Comparison of ENCODE assay signal across 1 cellular context in genomic region chr19:41206926-41207750, GRCh38.
A peak's percentile ranks its signal among the peaks of the same experiment; 100 is the strongest.
TF ChIP-seq lines count a peak whose summit lies in the region.

No MANE protein-coding gene starts in this region.

TF ChIP-seq in K562, 482 proteins besides CTCF, POLR2A, EP300 and RAD21 (continued from another document and continues in another):
- TF ChIP-seq, protein P1, sequence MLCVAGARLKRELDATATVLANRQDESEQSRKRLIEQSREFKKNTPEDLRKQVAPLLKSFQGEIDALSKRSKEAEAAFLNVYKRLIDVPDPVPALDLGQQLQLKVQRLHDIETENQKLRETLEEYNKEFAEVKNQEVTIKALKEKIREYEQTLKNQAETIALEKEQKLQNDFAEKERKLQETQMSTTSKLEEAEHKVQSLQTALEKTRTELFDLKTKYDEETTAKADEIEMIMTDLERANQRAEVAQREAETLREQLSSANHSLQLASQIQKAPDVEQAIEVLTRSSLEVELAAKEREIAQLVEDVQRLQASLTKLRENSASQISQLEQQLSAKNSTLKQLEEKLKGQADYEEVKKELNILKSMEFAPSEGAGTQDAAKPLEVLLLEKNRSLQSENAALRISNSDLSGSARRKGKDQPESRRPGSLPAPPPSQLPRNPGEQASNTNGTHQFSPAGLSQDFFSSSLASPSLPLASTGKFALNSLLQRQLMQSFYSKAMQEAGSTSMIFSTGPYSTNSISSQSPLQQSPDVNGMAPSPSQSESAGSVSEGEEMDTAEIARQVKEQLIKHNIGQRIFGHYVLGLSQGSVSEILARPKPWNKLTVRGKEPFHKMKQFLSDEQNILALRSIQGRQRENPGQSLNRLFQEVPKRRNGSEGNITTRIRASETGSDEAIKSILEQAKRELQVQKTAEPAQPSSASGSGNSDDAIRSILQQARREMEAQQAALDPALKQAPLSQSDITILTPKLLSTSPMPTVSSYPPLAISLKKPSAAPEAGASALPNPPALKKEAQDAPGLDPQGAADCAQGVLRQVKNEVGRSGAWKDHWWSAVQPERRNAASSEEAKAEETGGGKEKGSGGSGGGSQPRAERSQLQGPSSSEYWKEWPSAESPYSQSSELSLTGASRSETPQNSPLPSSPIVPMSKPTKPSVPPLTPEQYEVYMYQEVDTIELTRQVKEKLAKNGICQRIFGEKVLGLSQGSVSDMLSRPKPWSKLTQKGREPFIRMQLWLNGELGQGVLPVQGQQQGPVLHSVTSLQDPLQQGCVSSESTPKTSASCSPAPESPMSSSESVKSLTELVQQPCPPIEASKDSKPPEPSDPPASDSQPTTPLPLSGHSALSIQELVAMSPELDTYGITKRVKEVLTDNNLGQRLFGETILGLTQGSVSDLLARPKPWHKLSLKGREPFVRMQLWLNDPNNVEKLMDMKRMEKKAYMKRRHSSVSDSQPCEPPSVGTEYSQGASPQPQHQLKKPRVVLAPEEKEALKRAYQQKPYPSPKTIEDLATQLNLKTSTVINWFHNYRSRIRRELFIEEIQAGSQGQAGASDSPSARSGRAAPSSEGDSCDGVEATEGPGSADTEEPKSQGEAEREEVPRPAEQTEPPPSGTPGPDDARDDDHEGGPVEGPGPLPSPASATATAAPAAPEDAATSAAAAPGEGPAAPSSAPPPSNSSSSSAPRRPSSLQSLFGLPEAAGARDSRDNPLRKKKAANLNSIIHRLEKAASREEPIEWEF (CRISPR knock-in tag; IDR thresholded peaks at IDR 0.05) = no peak
- TF ChIP-seq ZNF165 (CRISPR knock-in tag; IDR thresholded peaks at IDR 0.05; ENCODE audit: borderline replicate concordance) = no peak
- TF ChIP-seq, protein P2, sequence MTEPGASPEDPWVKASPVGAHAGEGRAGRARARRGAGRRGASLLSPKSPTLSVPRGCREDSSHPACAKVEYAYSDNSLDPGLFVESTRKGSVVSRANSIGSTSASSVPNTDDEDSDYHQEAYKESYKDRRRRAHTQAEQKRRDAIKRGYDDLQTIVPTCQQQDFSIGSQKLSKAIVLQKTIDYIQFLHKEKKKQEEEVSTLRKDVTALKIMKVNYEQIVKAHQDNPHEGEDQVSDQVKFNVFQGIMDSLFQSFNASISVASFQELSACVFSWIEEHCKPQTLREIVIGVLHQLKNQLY (CRISPR knock-in tag; conservative IDR thresholded peaks at IDR 0.05) = no peak
- TF ChIP-seq ILK (tag; IDR thresholded peaks at IDR 0.05; ENCODE audit: borderline replicate concordance, low read depth) = no peak
- TF ChIP-seq ZNF133 (CRISPR knock-in tag; IDR thresholded peaks at IDR 0.05) = no peak
- peak; percentile 54; the same call in 1 of the 2 replicates for TF ChIP-seq EP400 (IDR thresholded peaks at IDR 0.05)
- no peak for TF ChIP-seq HMGN3 (IDR thresholded peaks at IDR 0.05; ENCODE audit: borderline replicate concordance, extremely low read depth, insufficient read length, low read depth, low read length)
- no peak for TF ChIP-seq ETV5 (CRISPR knock-in tag; IDR thresholded peaks at IDR 0.05; ENCODE audit: low read depth)
- TF ChIP-seq ATF7 (IDR thresholded peaks at IDR 0.05) = no peak
- no peak for TF ChIP-seq NELFE (IDR thresholded peaks at IDR 0.05; ENCODE audit: insufficient read depth, insufficient read length)
- TF ChIP-seq PHF20 (IDR thresholded peaks at IDR 0.05; ENCODE audit: partially characterized antibody) = no peak
- no peak for TF ChIP-seq ZKSCAN3 (CRISPR knock-in tag; IDR thresholded peaks at IDR 0.05)
- TF ChIP-seq PRMT5 (CRISPR knock-in tag; IDR thresholded peaks at IDR 0.05) = no peak
- TF ChIP-seq ZFX (CRISPR knock-in tag; IDR thresholded peaks at IDR 0.05) = no peak
- no peak for TF ChIP-seq ZNF23 (CRISPR knock-in tag; IDR thresholded peaks at IDR 0.05)
- no peak for TF ChIP-seq KAT7 (CRISPR knock-in tag; IDR thresholded peaks at IDR 0.05; ENCODE audit: borderline replicate concordance)
- TF ChIP-seq, protein P3, sequence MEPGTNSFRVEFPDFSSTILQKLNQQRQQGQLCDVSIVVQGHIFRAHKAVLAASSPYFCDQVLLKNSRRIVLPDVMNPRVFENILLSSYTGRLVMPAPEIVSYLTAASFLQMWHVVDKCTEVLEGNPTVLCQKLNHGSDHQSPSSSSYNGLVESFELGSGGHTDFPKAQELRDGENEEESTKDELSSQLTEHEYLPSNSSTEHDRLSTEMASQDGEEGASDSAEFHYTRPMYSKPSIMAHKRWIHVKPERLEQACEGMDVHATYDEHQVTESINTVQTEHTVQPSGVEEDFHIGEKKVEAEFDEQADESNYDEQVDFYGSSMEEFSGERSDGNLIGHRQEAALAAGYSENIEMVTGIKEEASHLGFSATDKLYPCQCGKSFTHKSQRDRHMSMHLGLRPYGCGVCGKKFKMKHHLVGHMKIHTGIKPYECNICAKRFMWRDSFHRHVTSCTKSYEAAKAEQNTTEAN (CRISPR knock-in tag; IDR thresholded peaks at IDR 0.05) = no peak
- TF ChIP-seq STAT5B (CRISPR knock-in tag; IDR thresholded peaks at IDR 0.05) = no peak
- no peak for TF ChIP-seq XRCC5 (IDR thresholded peaks at IDR 0.05; ENCODE audit: low read depth, low read length)
- TF ChIP-seq KHSRP (IDR thresholded peaks at IDR 0.05) = no peak
- TF ChIP-seq GABPA (tag; conservative IDR thresholded peaks at IDR 0.05; ENCODE audit: low read depth) = no peak
- TF ChIP-seq ZNF354B (CRISPR knock-in tag; IDR thresholded peaks at IDR 0.05) = no peak
- TF ChIP-seq POLR3A (IDR thresholded peaks at IDR 0.05; ENCODE audit: borderline replicate concordance, extremely low read depth, insufficient read depth, insufficient read length) = no peak
- no peak for TF ChIP-seq ASH1L (IDR thresholded peaks at IDR 0.05; ENCODE audit: borderline replicate concordance, low read depth, partially characterized antibody)
- TF ChIP-seq, protein P4, sequence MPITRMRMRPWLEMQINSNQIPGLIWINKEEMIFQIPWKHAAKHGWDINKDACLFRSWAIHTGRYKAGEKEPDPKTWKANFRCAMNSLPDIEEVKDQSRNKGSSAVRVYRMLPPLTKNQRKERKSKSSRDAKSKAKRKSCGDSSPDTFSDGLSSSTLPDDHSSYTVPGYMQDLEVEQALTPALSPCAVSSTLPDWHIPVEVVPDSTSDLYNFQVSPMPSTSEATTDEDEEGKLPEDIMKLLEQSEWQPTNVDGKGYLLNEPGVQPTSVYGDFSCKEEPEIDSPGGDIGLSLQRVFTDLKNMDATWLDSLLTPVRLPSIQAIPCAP (CRISPR knock-in tag; IDR thresholded peaks at IDR 0.05; ENCODE audit: borderline replicate concordance) = no peak
- TF ChIP-seq, protein P5, sequence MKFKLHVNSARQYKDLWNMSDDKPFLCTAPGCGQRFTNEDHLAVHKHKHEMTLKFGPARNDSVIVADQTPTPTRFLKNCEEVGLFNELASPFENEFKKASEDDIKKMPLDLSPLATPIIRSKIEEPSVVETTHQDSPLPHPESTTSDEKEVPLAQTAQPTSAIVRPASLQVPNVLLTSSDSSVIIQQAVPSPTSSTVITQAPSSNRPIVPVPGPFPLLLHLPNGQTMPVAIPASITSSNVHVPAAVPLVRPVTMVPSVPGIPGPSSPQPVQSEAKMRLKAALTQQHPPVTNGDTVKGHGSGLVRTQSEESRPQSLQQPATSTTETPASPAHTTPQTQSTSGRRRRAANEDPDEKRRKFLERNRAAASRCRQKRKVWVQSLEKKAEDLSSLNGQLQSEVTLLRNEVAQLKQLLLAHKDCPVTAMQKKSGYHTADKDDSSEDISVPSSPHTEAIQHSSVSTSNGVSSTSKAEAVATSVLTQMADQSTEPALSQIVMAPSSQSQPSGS (CRISPR knock-in tag; IDR thresholded peaks at IDR 0.05) = no peak
- TF ChIP-seq TAF1 (IDR thresholded peaks at IDR 0.05; ENCODE audit: control insufficient read depth, extremely low read depth, insufficient read depth, low read length, severe bottlenecking) = no peak
- no peak for TF ChIP-seq ZNF282 (CRISPR knock-in tag; IDR thresholded peaks at IDR 0.05)
- TF ChIP-seq MAFF (IDR thresholded peaks at IDR 0.05; ENCODE audit: low read length) = no peak
- no peak for TF ChIP-seq TBL1XR1 (IDR thresholded peaks at IDR 0.05; ENCODE audit: low read length in 2 of 2)
- TF ChIP-seq HDAC8 (tag; IDR thresholded peaks at IDR 0.05) = no peak
- TF ChIP-seq E2F3 (CRISPR knock-in tag; IDR thresholded peaks at IDR 0.05) = no peak
- no peak for TF ChIP-seq NFIC (IDR thresholded peaks at IDR 0.05)
- TF ChIP-seq ZNF79 (CRISPR knock-in tag; IDR thresholded peaks at IDR 0.05; ENCODE audit: low read depth) = no peak
- no peak for TF ChIP-seq ZNF764 (CRISPR knock-in tag; IDR thresholded peaks at IDR 0.05; ENCODE audit: low read depth)
- no peak for TF ChIP-seq YBX1 (IDR thresholded peaks at IDR 0.05)
- no peak for TF ChIP-seq ZKSCAN1 (IDR thresholded peaks at IDR 0.05; ENCODE audit: low read depth, low read length)
- TF ChIP-seq, protein P6, sequence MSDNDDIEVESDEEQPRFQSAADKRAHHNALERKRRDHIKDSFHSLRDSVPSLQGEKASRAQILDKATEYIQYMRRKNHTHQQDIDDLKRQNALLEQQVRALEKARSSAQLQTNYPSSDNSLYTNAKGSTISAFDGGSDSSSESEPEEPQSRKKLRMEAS (CRISPR knock-in tag; IDR thresholded peaks at IDR 0.05) = peak; percentile 56
- TF ChIP-seq SUPT5H (IDR thresholded peaks at IDR 0.05) = no peak
- no peak for TF ChIP-seq CBFA2T2 (conservative IDR thresholded peaks at IDR 0.05)
- no peak for TF ChIP-seq NR0B1 (IDR thresholded peaks at IDR 0.05; ENCODE audit: partially characterized antibody)
- TF ChIP-seq NFRKB (IDR thresholded peaks at IDR 0.05; ENCODE audit: low read depth) = no peak
- 0 out of 4 replicates have a peak, but pooled peaks of 1 of the 2 experiments have one; percentile 29 for TF ChIP-seq RCOR1 (IDR thresholded peaks at IDR 0.05; ENCODE audit: borderline replicate concordance in 1 of 2, low read depth in 2 of 2, low read length in 2 of 2)
- TF ChIP-seq MTA2 (IDR thresholded peaks at IDR 0.05; ENCODE audit: low read depth) = no peak
- TF ChIP-seq MEIS2 (IDR thresholded peaks at IDR 0.05; ENCODE audit: partially characterized antibody) = peak; percentile 42
- no peak for TF ChIP-seq WHSC1 (IDR thresholded peaks at IDR 0.05; ENCODE audit: low read length)
- no peak for TF ChIP-seq CREB3L1 (IDR thresholded peaks at IDR 0.05; ENCODE audit: borderline replicate concordance, low read depth)
- TF ChIP-seq SNIP1 (IDR thresholded peaks at IDR 0.05; ENCODE audit: low read depth) = no peak
- TF ChIP-seq RHOXF2B (CRISPR knock-in tag; conservative IDR thresholded peaks at IDR 0.05) = no peak
- no peak for TF ChIP-seq ZNF184 (CRISPR knock-in tag; IDR thresholded peaks at IDR 0.05)
- peak; percentile 30 to 86 (median 64) for TF ChIP-seq YY1 (IDR thresholded peaks at IDR 0.05; ENCODE audit: borderline replicate concordance in 1 of 3, control insufficient read depth in 1 of 3, extremely low read depth in 1 of 3, insufficient read depth in 3 of 3, insufficient read length in 1 of 3, insufficient replicate concordance in 2 of 3, low read depth in 1 of 3, low read length in 2 of 3)
- no peak for TF ChIP-seq KLF1 (tag; IDR thresholded peaks at IDR 0.05)
- no peak for TF ChIP-seq HMG20B (CRISPR knock-in tag; IDR thresholded peaks at IDR 0.05)
- TF ChIP-seq KDM1A (IDR thresholded peaks at IDR 0.05) = no peak
- no peak for TF ChIP-seq BACH1 (tag; IDR thresholded peaks at IDR 0.05)
- TF ChIP-seq SREBF2 (CRISPR knock-in tag; IDR thresholded peaks at IDR 0.05) = no peak
- no peak for TF ChIP-seq SLC30A9 (CRISPR knock-in tag; IDR thresholded peaks at IDR 0.05)
- no peak for TF ChIP-seq FUS (optimal IDR thresholded peaks at IDR 0.05; ENCODE audit: low read depth, low read length)
- TF ChIP-seq ATF1 (CRISPR knock-in tag; IDR thresholded peaks at IDR 0.05) = no peak
- TF ChIP-seq ATF1 (tag; IDR thresholded peaks at IDR 0.05) = peak; percentile 36; the same call in 1 of the 2 replicates
- TF ChIP-seq ZNF436 (CRISPR knock-in tag; IDR thresholded peaks at IDR 0.05) = no peak
- TF ChIP-seq TCFL5 (CRISPR knock-in tag; conservative IDR thresholded peaks at IDR 0.05) = no peak
- no peak for TF ChIP-seq MYBL2 (IDR thresholded peaks at IDR 0.05; ENCODE audit: low read depth)
- no peak for TF ChIP-seq MYBL2 (CRISPR knock-in tag; IDR thresholded peaks at IDR 0.05; ENCODE audit: borderline replicate concordance)
- TF ChIP-seq ZNF224 (CRISPR knock-in tag; IDR thresholded peaks at IDR 0.05) = no peak
- no peak for TF ChIP-seq HOXB6 (CRISPR knock-in tag; IDR thresholded peaks at IDR 0.05; ENCODE audit: borderline replicate concordance)
- TF ChIP-seq ID3 (CRISPR knock-in tag; IDR thresholded peaks at IDR 0.05) = no peak
- TF ChIP-seq ID3 (tag; IDR thresholded peaks at IDR 0.05) = no peak
